33 cellular contexts compared by ENCODE assay signal in genomic region chr10:3493621-3494020, GRCh38.
DNase-seq lines count a peak whose midpoint lies in the region; ATAC-seq and TF ChIP-seq lines count a peak whose summit lies in the region.
"Had no signal": no experiment of that assay in that cellular context is flagged by ENCODE, and none has a peak within 500 bp of the region (broad histone marks: within the 10 kb centered on the region; RNA-seq: fewer than 3 reads in every experiment).

No MANE protein-coding gene starts in this region.

- no peak overlapping the region for H4K91ac ChIP-seq in trophoblast cell (ENCODE audit: low read depth, low read length)

- H3K4ac ChIP-seq in trophoblast cell (ENCODE audit: low read depth, low read length) = no peak overlapping the region

- no peak overlapping the region for H3K4me3 Mint-ChIP-seq in activated CD8-positive, alpha-beta T cell treated with anti-CD3 and anti-CD28 coated beads, Interleukin-2, amount 10 ng/mL, durations not matched to agents 7 days and 5 days
- no peak overlapping the region for H3K4me3 Mint-ChIP-seq in activated CD4-positive, alpha-beta T cell treated with anti-CD3 and anti-CD28 coated beads, Interleukin-2, amount 10 ng/mL, durations not matched to agents 7 days and 5 days
- H3K4me3 Mint-ChIP-seq: activated CD8-positive, alpha-beta memory T cell treated with anti-CD3 and anti-CD28 coated beads, Interleukin-2, amount 10 ng/mL, durations not matched to agents 7 days and 5 days; activated naive CD8-positive, alpha-beta T cell treated with anti-CD3 and anti-CD28 coated beads, Interleukin-2, amount 10 ng/mL, durations not matched to agents 7 days and 5 days; activated T-cell treated with anti-CD3 and anti-CD28 coated beads, Interleukin-2, amount 50 U/mL, for 4 hours; effector memory CD8-positive, alpha-beta T cell; nephron; stimulated activated naive CD8-positive, alpha-beta T cell treated with anti-CD3 and anti-CD28 coated beads, Interleukin-15, Interleukin-2, amounts not matched to agents 100 ng/mL and 50 ng/mL, for 24 hours; T-helper 1 cell treated with Interleukin-12 subunit alpha and Interleukin-12 subunit beta and Interleukin-4 antibody, amounts not matched to agents 30 μg/mL and 1 μg/mL, for 36 hours had no signal

- H2AK5ac ChIP-seq in trophoblast cell (ENCODE audit: low read length) = no peak overlapping the region

- CTCF ChIA-PET in A673 (lab: Charles Lee) = no interaction called here
- CTCF ChIA-PET in activated CD8-positive, alpha-beta T cell treated with anti-CD3 and anti-CD28 coated beads, Interleukin-2, amount 10 ng/mL, durations not matched to agents 7 days and 5 days (lab: Charles Lee) = no interaction called here
- CTCF ChIA-PET in activated CD4-positive, alpha-beta T cell treated with anti-CD3 and anti-CD28 coated beads, Interleukin-2, amount 10 ng/mL, durations not matched to agents 7 days and 5 days (lab: Charles Lee) = no interaction called here

- peaks cover 13% of the 10 kb centered on the region for H3K79me1 ChIP-seq in trophoblast cell (ENCODE audit: low read length)

- no peak overlapping the region for H4K12ac ChIP-seq in trophoblast cell (ENCODE audit: low read depth, low read length)

- H2BK120ac ChIP-seq in trophoblast cell (ENCODE audit: insufficient read depth, low read length, poor library complexity) = peak overlapping the region; percentile 4

- H3K4me1 Mint-ChIP-seq in activated CD8-positive, alpha-beta T cell treated with anti-CD3 and anti-CD28 coated beads, Interleukin-2, amount 10 ng/mL, durations not matched to agents 7 days and 5 days (ENCODE audit: low read depth) = no peaks in the 10 kb centered on the region
- no peaks in the 10 kb centered on the region for H3K4me1 Mint-ChIP-seq in activated CD4-positive, alpha-beta T cell treated with anti-CD3 and anti-CD28 coated beads, Interleukin-2, amount 10 ng/mL, durations not matched to agents 7 days and 5 days
- H3K4me1 Mint-ChIP-seq: activated CD8-positive, alpha-beta memory T cell treated with anti-CD3 and anti-CD28 coated beads, Interleukin-2, amount 10 ng/mL, durations not matched to agents 7 days and 5 days; activated naive CD8-positive, alpha-beta T cell treated with anti-CD3 and anti-CD28 coated beads, Interleukin-2, amount 10 ng/mL, durations not matched to agents 7 days and 5 days had no signal

- H3K27me3 ChIP-seq in right atrium auricular region (no peaks in the 10 kb centered on the region), trophoblast cell (ENCODE audit: insufficient read depth, low read length) (no peaks in the 10 kb centered on the region), A673 (replicated peaks; ENCODE audit: insufficient read depth, low read depth, low read length, poor library complexity) (no peaks in the 10 kb centered on the region)
- H3K27me3 ChIP-seq: BLaER1, gastroesophageal sphincter, testis had no signal

- ATAC-seq in left ventricle myocardium superior (no peak), esophagus mucosa (peak; percentile 87), HG03159 (IDR thresholded peaks at IDR 0.05; ENCODE audit: unreplicated experiment) (no peak)
- no peak for ATAC-seq in activated CD8-positive, alpha-beta T cell treated with anti-CD3 and anti-CD28 coated beads, Interleukin-2, amount 10 ng/mL, durations not matched to agents 7 days and 5 days
- ATAC-seq: activated CD8-positive, alpha-beta memory T cell treated with anti-CD3 and anti-CD28 coated beads, Interleukin-2, amount 10 ng/mL, durations not matched to agents 7 days and 5 days; activated T-cell treated with anti-CD3 and anti-CD28 coated beads, Interleukin-2, amount 50 U/mL, for 4 hours; effector memory CD8-positive, alpha-beta T cell had no signal

- H3K4me1 ChIP-seq in right atrium auricular region = no peaks in the 10 kb centered on the region
- H3K4me1 ChIP-seq in trophoblast cell (ENCODE audit: control insufficient read depth in 1 of 2, insufficient read depth in 2 of 2, low read length in 2 of 2) = peaks cover 8 to 12% of the 10 kb centered on the region in 2 experiments
- peaks cover 5% of the 10 kb centered on the region for H3K4me1 ChIP-seq in A673 (ENCODE audit: insufficient read depth, low read length, poor library complexity, severe bottlenecking)
- H3K4me1 ChIP-seq: spleen had no signal

- H3K36me3 ChIP-seq in right atrium auricular region = no peaks in the 10 kb centered on the region
- no peaks in the 10 kb centered on the region for H3K36me3 ChIP-seq in trophoblast cell (ENCODE audit: control insufficient read depth in 1 of 2, insufficient read depth in 2 of 2, low read length in 2 of 2)
- no peaks in the 10 kb centered on the region for H3K36me3 ChIP-seq in A673 (ENCODE audit: insufficient read depth, low read length, poor library complexity, severe bottlenecking)
- H3K36me3 ChIP-seq: BLaER1, gastroesophageal sphincter, spleen had no signal

- no peaks in the 10 kb centered on the region for H3K36me3 Mint-ChIP-seq in activated CD8-positive, alpha-beta T cell treated with anti-CD3 and anti-CD28 coated beads, Interleukin-2, amount 10 ng/mL, durations not matched to agents 7 days and 5 days (ENCODE audit: low read depth)
- H3K36me3 Mint-ChIP-seq in activated CD4-positive, alpha-beta T cell treated with anti-CD3 and anti-CD28 coated beads, Interleukin-2, amount 10 ng/mL, durations not matched to agents 7 days and 5 days (ENCODE audit: low read depth) = no peaks in the 10 kb centered on the region
- H3K36me3 Mint-ChIP-seq: activated naive CD8-positive, alpha-beta T cell treated with anti-CD3 and anti-CD28 coated beads, Interleukin-2, amount 10 ng/mL, durations not matched to agents 7 days and 5 days had no signal

- no peaks in the 10 kb centered on the region for H3K79me2 ChIP-seq in trophoblast cell (ENCODE audit: control insufficient read depth, insufficient read depth, low read length, poor library complexity)

- H2BK12ac ChIP-seq in trophoblast cell (ENCODE audit: low read length) = no peak overlapping the region

- H3K9me3 ChIP-seq in right atrium auricular region (no peaks in the 10 kb centered on the region), trophoblast cell (ENCODE audit: insufficient read depth, low read depth, low read length) (no peaks in the 10 kb centered on the region), A673 (ENCODE audit: low read depth, low read length, poor library complexity, severe bottlenecking) (no peaks in the 10 kb centered on the region)
- H3K9me3 ChIP-seq: gastroesophageal sphincter, testis had no signal

- H3K27me3 Mint-ChIP-seq in activated CD8-positive, alpha-beta T cell treated with anti-CD3 and anti-CD28 coated beads, Interleukin-2, amount 10 ng/mL, durations not matched to agents 7 days and 5 days (ENCODE audit: low read depth) = peaks cover 38% of the 10 kb centered on the region
- H3K27me3 Mint-ChIP-seq in activated CD4-positive, alpha-beta T cell treated with anti-CD3 and anti-CD28 coated beads, Interleukin-2, amount 10 ng/mL, durations not matched to agents 7 days and 5 days = peaks cover 16% of the 10 kb centered on the region

- no TSS peak for BruUV-seq in A673 (replicated peaks; lab: Mats Ljungman, UMichigan)

- intact Hi-C loops in left ventricle myocardium superior (cut with micrococcal nuclease) (no loop called here), A673 (cut with micrococcal nuclease; ENCODE audit: unreplicated experiment) (no loop called here)

- H4K8ac ChIP-seq in trophoblast cell (ENCODE audit: low read depth, low read length) = no peak overlapping the region

- H3K9ac ChIP-seq in trophoblast cell (ENCODE audit: low read length) = no peak overlapping the region
- H3K9ac ChIP-seq: BLaER1 had no signal

- DNase-seq in right atrium auricular region (ENCODE audit: low spot score) (no peak), left ventricle myocardium superior (no peak), trophoblast cell (peak in 1 of 2 donors; percentile 64), A673 (ENCODE audit: low spot score) (no peak)
- DNase-seq in activated CD8-positive, alpha-beta T cell treated with anti-CD3 and anti-CD28 coated beads, Interleukin-2, amount 10 ng/mL, durations not matched to agents 7 days and 5 days = no peak
- DNase-seq in activated CD4-positive, alpha-beta T cell treated with anti-CD3 and anti-CD28 coated beads, Interleukin-2, amount 10 ng/mL, durations not matched to agents 7 days and 5 days = no peak
- DNase-seq: activated CD4-positive, CD25-positive, alpha-beta regulatory T cell; activated CD8-positive, alpha-beta memory T cell treated with anti-CD3 and anti-CD28 coated beads, Interleukin-2, amount 10 ng/mL, durations not matched to agents 7 days and 5 days; activated gamma-delta T cell; activated naive CD8-positive, alpha-beta T cell treated with anti-CD3 and anti-CD28 coated beads, Interleukin-2, amount 10 ng/mL, durations not matched to agents 7 days and 5 days; activated T-cell treated with anti-CD3 and anti-CD28 coated beads, Interleukin-2, amount 50 U/mL, for 4 hours; caudate nucleus; effector memory CD8-positive, alpha-beta T cell; erythroblast; hippocampal formation; Kasumi-1; NCI-H1436 treated with DMSO at 0.1 percent for 48 hours; NCI-H2081 treated with DMSO at 0.1 percent for 48 hours; NCI-H226; retina; RPMI8226; spleen; stimulated activated CD4-positive, alpha-beta T cell treated with anti-CD3 and anti-CD28 coated beads, Interleukin-2, amount 100 ng/mL, for 24 hours; stimulated activated CD8-positive, alpha-beta memory T cell treated with anti-CD3 and anti-CD28 coated beads, Interleukin-4, amount 100 ng/mL, for 48 hours had no signal

- H3K14ac ChIP-seq in trophoblast cell (ENCODE audit: low read length) = no peak overlapping the region

- POLR2A ChIA-PET in A673 (lab: Charles Lee; ENCODE audit: low non-redundant PET) = no interaction called here
- POLR2A ChIA-PET in activated CD8-positive, alpha-beta T cell treated with anti-CD3 and anti-CD28 coated beads, Interleukin-2, amount 10 ng/mL, durations not matched to agents 7 days and 5 days (lab: Charles Lee) = no interaction called here
- POLR2A ChIA-PET in activated CD4-positive, alpha-beta T cell treated with anti-CD3 and anti-CD28 coated beads, Interleukin-2, amount 10 ng/mL, durations not matched to agents 7 days and 5 days (lab: Charles Lee) = no interaction called here

- no peaks in the 10 kb centered on the region for H3K9me3 Mint-ChIP-seq in activated CD8-positive, alpha-beta T cell treated with anti-CD3 and anti-CD28 coated beads, Interleukin-2, amount 10 ng/mL, durations not matched to agents 7 days and 5 days (ENCODE audit: insufficient read depth)
- peaks cover 12% of the 10 kb centered on the region for H3K9me3 Mint-ChIP-seq in activated CD4-positive, alpha-beta T cell treated with anti-CD3 and anti-CD28 coated beads, Interleukin-2, amount 10 ng/mL, durations not matched to agents 7 days and 5 days

- H2AFZ ChIP-seq in trophoblast cell (ENCODE audit: insufficient read depth, low read length, poor library complexity) = no peak overlapping the region

- TF ChIP-seq CTCF in right atrium auricular region (IDR thresholded peaks at IDR 0.05) (no peak), A673 (conservative IDR thresholded peaks at IDR 0.05; ENCODE audit: low read depth, low read length) (no peak)

- H2BK5ac ChIP-seq in trophoblast cell (ENCODE audit: low read depth, low read length, poor library complexity) = no peak overlapping the region

- H3K27ac Mint-ChIP-seq in activated CD8-positive, alpha-beta T cell treated with anti-CD3 and anti-CD28 coated beads, Interleukin-2, amount 10 ng/mL, durations not matched to agents 7 days and 5 days = no peak overlapping the region
- H3K27ac Mint-ChIP-seq in activated CD4-positive, alpha-beta T cell treated with anti-CD3 and anti-CD28 coated beads, Interleukin-2, amount 10 ng/mL, durations not matched to agents 7 days and 5 days = no peak overlapping the region
- H3K27ac Mint-ChIP-seq: activated CD8-positive, alpha-beta memory T cell treated with anti-CD3 and anti-CD28 coated beads, Interleukin-2, amount 10 ng/mL, durations not matched to agents 7 days and 5 days; activated naive CD8-positive, alpha-beta T cell treated with anti-CD3 and anti-CD28 coated beads, Interleukin-2, amount 10 ng/mL, durations not matched to agents 7 days and 5 days; stimulated activated naive CD8-positive, alpha-beta T cell treated with anti-CD3 and anti-CD28 coated beads, Interleukin-15, Interleukin-2, amounts not matched to agents 100 ng/mL and 50 ng/mL, for 24 hours; T-helper 1 cell treated with Interleukin-12 subunit alpha and Interleukin-12 subunit beta and Interleukin-4 antibody, amounts not matched to agents 30 μg/mL and 1 μg/mL, for 36 hours had no signal

- no peak overlapping the region for H3K18ac ChIP-seq in trophoblast cell (ENCODE audit: low read length)

- WGBS in trophoblast cell (ENCODE audit: extremely low coverage, insufficient coverage, insufficient read length) = no CpG with 5 or more reads among the region's 1 CpG

- no peak overlapping the region for H3K23ac ChIP-seq in trophoblast cell (ENCODE audit: low read length)

- H3K27ac ChIP-seq in right atrium auricular region = peak overlapping the region; percentile 69 to 72
- no peak overlapping the region for H3K27ac ChIP-seq in trophoblast cell (ENCODE audit: low read depth, low read length)
- H3K27ac ChIP-seq in A673 (ENCODE audit: low read depth, low read length, poor library complexity, severe bottlenecking) = no peak overlapping the region
- H3K27ac ChIP-seq: BLaER1, SK-N-MC, spleen had no signal

- no peak overlapping the region for H3K4me2 ChIP-seq in trophoblast cell (ENCODE audit: low read length)
- H3K4me2 ChIP-seq: BLaER1 had no signal

- peak overlapping the region in 1 of 2 donors; percentile 36 for H3K4me3 ChIP-seq in right atrium auricular region
- no peak overlapping the region for H3K4me3 ChIP-seq in trophoblast cell (ENCODE audit: low read depth, low read length)
- no peak overlapping the region for H3K4me3 ChIP-seq in A673 (ENCODE audit: low read depth, low read length, poor library complexity, severe bottlenecking)
- H3K4me3 ChIP-seq: BLaER1, SK-N-MC, spleen had no signal

Comparison
In these comparisons a context has a peak if more than half of its experiments do, and no peak if none do; other contexts are left out.
1. H3K27ac ChIP-seq: peak in right atrium auricular region (2 of 2); none in trophoblast cell (single experiment) and A673 (single experiment).